In the genomic region with DNA sequence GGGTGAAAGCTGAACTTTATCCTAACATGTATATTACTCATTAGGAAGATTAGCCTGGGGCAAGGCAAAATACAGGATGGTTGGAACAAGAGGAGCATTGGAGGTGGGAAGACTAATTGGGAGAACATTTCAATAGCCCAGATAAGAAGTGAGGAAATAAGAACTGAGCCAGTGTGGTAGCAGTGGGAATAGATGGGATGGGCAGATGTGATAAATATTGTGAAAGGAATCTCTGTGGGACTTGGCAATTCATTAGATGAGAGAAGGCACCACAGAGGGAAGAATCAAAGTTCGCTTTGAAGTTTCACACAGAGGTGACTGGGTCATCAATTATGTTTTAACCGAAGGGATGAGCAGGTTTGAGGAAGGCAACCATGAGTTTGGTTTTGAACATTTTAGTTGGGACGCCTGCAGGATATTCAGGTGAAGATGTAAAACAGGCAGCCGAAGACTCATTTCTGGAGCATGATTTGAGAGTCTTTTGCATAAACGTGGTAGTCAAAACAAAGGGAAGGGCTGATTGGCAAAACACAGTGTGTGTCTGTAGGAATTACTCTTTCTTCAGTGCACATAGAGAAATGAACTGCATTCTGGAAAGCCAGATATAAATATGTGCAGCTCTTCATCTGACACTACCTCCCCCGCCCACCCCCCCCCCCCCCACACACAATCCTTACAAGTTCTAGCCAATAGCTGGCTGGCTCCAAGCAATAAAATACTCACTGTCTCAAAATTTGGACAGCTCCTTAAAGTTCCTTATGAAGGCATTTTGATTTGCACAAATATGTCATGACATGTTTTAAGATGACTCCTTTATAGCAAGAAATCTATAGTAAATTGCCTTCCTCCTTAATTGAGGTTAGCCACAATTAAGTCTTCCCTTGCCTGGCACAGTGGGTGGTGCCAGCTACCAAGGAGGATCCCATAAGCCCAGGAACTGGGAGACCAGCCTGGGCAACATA, we compare ENCODE assay signal across 9 cellular contexts. TPM values are rescaled to one million over a fixed set of nuclear protein-coding genes. Genes with fewer than 3 reads are reported as not detected.
DNase-seq lines count a peak whose midpoint lies in the region; ATAC-seq, FAIRE-seq and TF ChIP-seq lines count a peak whose summit lies in the region.
"Had no signal": no experiment of that assay in that cellular context is flagged by ENCODE, and none has a peak within 500 bp of the region (broad histone marks: within the 10 kb centered on the region; RNA-seq: fewer than 3 reads in every experiment).

No MANE protein-coding gene starts in this region.

- H3K36me3 ChIP-seq in right atrium auricular region (no peaks in the 10 kb centered on the region), ovary (no peaks in the 10 kb centered on the region)

- no peak for TF ChIP-seq EP300 in ovary (IDR thresholded peaks at IDR 0.05)

- DNase-seq in right atrium auricular region (ENCODE audit: low spot score), result no peak
- DNase-seq in left ventricle myocardium superior, result no peak
- peak; percentile 10 for DNase-seq in NCI-H1105 (lab: John Stamatoyannopoulos, UW)
- DNase-seq in choroid plexus epithelial cell (ENCODE audit: low read depth), result peak; percentile 50
- no peak for DNase-seq in ovary
- no peak for DNase-seq in CD1c-positive myeloid dendritic cell (ENCODE audit: extremely low spot score)
- no peak for DNase-seq in HTR-8/SVneo (ENCODE audit: insufficient read length, low spot score)

- H3K4me1 ChIP-seq in right atrium auricular region (peaks cover 0 to 17% of the 10 kb centered on the region in 2 donors), ovary (ENCODE audit: insufficient read depth) (peaks cover 4% of the 10 kb centered on the region)

- no peak for ATAC-seq in left ventricle myocardium superior
- ATAC-seq in HG02642 (IDR thresholded peaks at IDR 0.05; ENCODE audit: poor library complexity, unreplicated experiment), result no peak

- H3K27ac ChIP-seq in right atrium auricular region (peak overlapping the region; percentile 91 to 95), ovary (peak overlapping the region in 1 of 2 donors; percentile 92)

- WGBS in ovary, 3 donors, result 19 to 26% (median 25%) methylated on average over 5 to 6 of the region's 6 CpGs

- intact Hi-C loops in left ventricle myocardium superior (cut with micrococcal nuclease), result no loop called here
- intact Hi-C loops in ovary (cut with DNase I), result loop anchor here in 1 of 4 donors (5.0 kb wide), 1 partner anchor 50 kb away; no protein-coding TSS in a partner anchor

- peak overlapping the region; percentile 61 to 78 for H3K4me3 ChIP-seq in right atrium auricular region
- peak overlapping the region; percentile 50 for H3K4me3 ChIP-seq in choroid plexus epithelial cell (ENCODE audit: low read depth, low read length)
- peak overlapping the region; percentile 87 for H3K4me3 ChIP-seq in ovary

- H3K9me3 ChIP-seq in right atrium auricular region (no peaks in the 10 kb centered on the region), ovary (no peaks in the 10 kb centered on the region)

- FAIRE-seq in HTR-8/SVneo (lab: Jason Lieb, UNC), result no peak
- FAIRE-seq: frontal cortex had no signal

- TF ChIP-seq CTCF in right atrium auricular region (IDR thresholded peaks at IDR 0.05) (no peak), choroid plexus epithelial cell (conservative IDR thresholded peaks at IDR 0.05; ENCODE audit: low read depth, low read length) (no peak), ovary (IDR thresholded peaks at IDR 0.05) (no peak)

- TF ChIP-seq POLR2A in ovary (IDR thresholded peaks at IDR 0.05), result no peak

- no peaks in the 10 kb centered on the region for H3K27me3 ChIP-seq in right atrium auricular region
- no peaks in the 10 kb centered on the region for H3K27me3 ChIP-seq in ovary

RNA-seq across cellular contexts. Expression of a gene that starts 1.9 kb away (rescaled TPM):
- 1 to 10 TPM; 2.2 to 6.0 TPM for total RNA-seq in right atrium auricular region
- 6.2 TPM for total RNA-seq in left ventricle myocardium superior
- 10 to 100 TPM in 6 of 7 donors, 1 to 10 TPM in 1; 5.3 to 51.1 (median 20.8) TPM for total RNA-seq in ovary
- polyA plus RNA-seq in ovary, result 10 to 100 TPM; 21.3 to 25.5 TPM

Comparison
In these comparisons a context has a peak if more than half of its experiments do, and no peak if none do; other contexts are left out.
1. DNase-seq: peak in NCI-H1105 (single experiment) and choroid plexus epithelial cell (single experiment); none in right atrium auricular region (single experiment), left ventricle myocardium superior (single experiment), ovary (0 of 5), CD1c-positive myeloid dendritic cell (single experiment) and HTR-8/SVneo (single experiment).
2. Peak in every context shown above with its lines, with median percentiles within 50 percentile points of each other: H3K4me3 ChIP-seq.